Comparison of ENCODE assay signal across 17 cellular contexts in the genomic region with DNA sequence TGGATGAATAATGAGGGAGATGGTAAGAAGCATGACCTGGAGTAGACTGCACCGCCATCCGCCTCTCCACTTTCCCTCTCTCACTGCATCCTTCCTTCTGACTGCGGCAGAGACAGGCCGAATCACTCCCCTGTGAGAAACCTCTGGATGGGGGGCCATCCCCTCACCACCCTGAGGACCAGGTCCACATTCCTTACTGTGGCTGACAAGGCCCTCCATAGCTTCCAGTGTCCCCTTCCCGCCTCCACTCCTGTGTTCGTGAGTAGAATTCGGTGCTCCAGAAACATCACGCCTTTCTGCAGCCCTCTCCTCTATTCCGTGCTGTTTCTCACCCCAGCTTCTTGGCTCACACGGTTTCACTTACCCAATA. TPM values are rescaled to one million over a fixed set of nuclear protein-coding genes. Genes with fewer than 3 reads are reported as not detected.
DNase-seq lines count a peak whose midpoint lies in the region; ATAC-seq and TF ChIP-seq lines count a peak whose summit lies in the region.
"Had no signal": no experiment of that assay in that cellular context is flagged by ENCODE, and none has a peak within 500 bp of the region (broad histone marks: within the 10 kb centered on the region; RNA-seq: fewer than 3 reads in every experiment).

No MANE protein-coding gene starts in this region.

- no peak overlapping the region for H2BK15ac ChIP-seq in neuronal stem cell (ENCODE audit: low read length)

- H3K4me3 Mint-ChIP-seq in natural killer cell = no peak overlapping the region
- no peak overlapping the region for H3K4me3 Mint-ChIP-seq in natural killer cell treated with Interleukin-12 subunit alpha and Interleukin-12 subunit beta and Interleukin-15 and Interleukin-18, amount 100 ng/mL, for 72 hours

- no peaks in the 10 kb centered on the region for H3K27me3 ChIP-seq in Panc1 (ENCODE audit: control insufficient read depth, insufficient read depth, low read length)
- H3K27me3 ChIP-seq in mucosa of rectum (ENCODE audit: control insufficient read depth in 2 of 2, insufficient read depth in 2 of 2, low read length in 2 of 2) = no peaks in the 10 kb centered on the region
- peaks cover 25 to 57% (median 28%) of the 10 kb centered on the region in 3 experiments for H3K27me3 ChIP-seq in neuronal stem cell (ENCODE audit: control insufficient read depth in 3 of 3, insufficient read depth in 3 of 3, low read depth in 1 of 3, low read length in 3 of 3)

- H4K8ac ChIP-seq in neuronal stem cell (ENCODE audit: low read depth, low read length) = no peak overlapping the region

- H3K27ac ChIP-seq in Panc1 (ENCODE audit: low read length) (no peak overlapping the region), mucosa of rectum (ENCODE audit: low read depth in 2 of 2, low read length in 2 of 2) (peak overlapping the region in 1 of 2 donors; percentile 31), neuronal stem cell (replicated peaks; ENCODE audit: low read length) (no peak overlapping the region)
- H3K27ac ChIP-seq: GM23248, HL-60 had no signal

- in situ Hi-C loops in Panc1 (cut with HindIII; ENCODE audit: low pct_unique_long_range_greater_than_20kb, low sequenced_read_pairs) = no loop called here

- H3K27ac Mint-ChIP-seq in natural killer cell = no peak overlapping the region
- H3K27ac Mint-ChIP-seq in natural killer cell treated with Interleukin-12 subunit alpha and Interleukin-12 subunit beta and Interleukin-15 and Interleukin-18, amount 100 ng/mL, for 72 hours = no peak overlapping the region
- H3K27ac Mint-ChIP-seq: CD4-positive, CD25-positive, alpha-beta regulatory T cell had no signal

- no peak overlapping the region for H2AFZ ChIP-seq in neuronal stem cell (ENCODE audit: low read length)
- H2AFZ ChIP-seq: GM23248 had no signal

- H3K27me3 Mint-ChIP-seq in natural killer cell (ENCODE audit: low read depth in 2 of 2) = no peaks in the 10 kb centered on the region
- peaks cover 0 to under 1% of the 10 kb centered on the region in 2 donors for H3K27me3 Mint-ChIP-seq in natural killer cell treated with Interleukin-12 subunit alpha and Interleukin-12 subunit beta and Interleukin-15 and Interleukin-18, amount 100 ng/mL, for 72 hours
- H3K27me3 Mint-ChIP-seq: IgD-negative memory B cell had no signal

- H3K14ac ChIP-seq in neuronal stem cell (ENCODE audit: low read length) = no peak overlapping the region

- H3K4me1 Mint-ChIP-seq in natural killer cell = peaks cover 5 to 24% of the 10 kb centered on the region in 2 donors
- H3K4me1 Mint-ChIP-seq in natural killer cell treated with Interleukin-12 subunit alpha and Interleukin-12 subunit beta and Interleukin-15 and Interleukin-18, amount 100 ng/mL, for 72 hours (ENCODE audit: low read depth in 2 of 2) = peaks cover 6 to 11% of the 10 kb centered on the region in 2 donors

- no peak overlapping the region for H3K18ac ChIP-seq in neuronal stem cell (ENCODE audit: low read length)

- no peak overlapping the region for H3K4me2 ChIP-seq in neuronal stem cell (ENCODE audit: insufficient read depth, low read length, poor library complexity, severe bottlenecking)

- no peak overlapping the region for H2BK5ac ChIP-seq in neuronal stem cell (ENCODE audit: low read length)

- H4K91ac ChIP-seq in neuronal stem cell (ENCODE audit: low read depth, low read length, poor library complexity) = no peak overlapping the region

- DNase-seq in natural killer cell (peak; percentile 9), Panc1 (ENCODE audit: low read depth, low spot score) (no peak), neuronal stem cell (ENCODE audit: low spot score) (no peak)
- no peak for DNase-seq in natural killer cell treated with Interleukin-12 subunit alpha and Interleukin-12 subunit beta and Interleukin-15 and Interleukin-18, amount 100 ng/mL, for 72 hours (ENCODE audit: low spot score)
- DNase-seq: ACHN; BE2C; C1 segment of cervical spinal cord; CD4-positive, CD25-positive, alpha-beta regulatory T cell; DMS153; DMS79; GDM1; GM23248 had no signal

- H3K4ac ChIP-seq in neuronal stem cell (ENCODE audit: low read length) = no peak overlapping the region

- TF ChIP-seq CTCF in natural killer cell (IDR thresholded peaks at IDR 0.05) = no peak
- TF ChIP-seq CTCF in Panc1 (IDR thresholded peaks at IDR 0.05) = no peak

- no peaks in the 10 kb centered on the region for H3K36me3 Mint-ChIP-seq in natural killer cell
- no peaks in the 10 kb centered on the region for H3K36me3 Mint-ChIP-seq in natural killer cell treated with Interleukin-12 subunit alpha and Interleukin-12 subunit beta and Interleukin-15 and Interleukin-18, amount 100 ng/mL, for 72 hours
- H3K36me3 Mint-ChIP-seq: CD4-positive, CD25-positive, alpha-beta regulatory T cell; IgD-negative memory B cell had no signal

- H2BK120ac ChIP-seq in neuronal stem cell (ENCODE audit: low read depth, low read length) = no peak overlapping the region

- no peak overlapping the region for H2AK5ac ChIP-seq in neuronal stem cell (ENCODE audit: low read depth, low read length)

- TSS peak; percentile 43 for BruUV-seq in Panc1 (replicated peaks; lab: Mats Ljungman, UMichigan)

- H2BK12ac ChIP-seq in neuronal stem cell (ENCODE audit: low read length) = no peak overlapping the region

- H3K4me1 ChIP-seq in Panc1 (ENCODE audit: control insufficient read depth, insufficient read depth, low read length) (peaks cover 12% of the 10 kb centered on the region), mucosa of rectum (ENCODE audit: control insufficient read depth in 2 of 2, insufficient read depth in 2 of 2, low read length in 2 of 2) (peaks cover 29 to 62% of the 10 kb centered on the region in 2 donors), neuronal stem cell (ENCODE audit: control insufficient read depth in 2 of 2, insufficient read depth in 1 of 2, low read depth in 1 of 2, low read length in 2 of 2) (peaks cover 2 to 4% of the 10 kb centered on the region in 2 donors)
- H3K4me1 ChIP-seq: BE2C had no signal

- H3K23ac ChIP-seq in neuronal stem cell (ENCODE audit: low read depth, low read length, poor library complexity) = no peak overlapping the region

- WGBS in neuronal stem cell (ENCODE audit: extremely low coverage in 2 of 2, insufficient read length in 2 of 2, insufficient replicate concordance in 1 of 2), 2 donors = no CpG with 5 or more reads among the region's 10 CpGs

- ATAC-seq in natural killer cell = no peak
- no peak for ATAC-seq in natural killer cell treated with Interleukin-12 subunit alpha and Interleukin-12 subunit beta and Interleukin-15 and Interleukin-18, amount 100 ng/mL, for 72 hours
- no peak for ATAC-seq in Panc1
- ATAC-seq in HG02885 (IDR thresholded peaks at IDR 0.05; ENCODE audit: poor library complexity, unreplicated experiment) = no peak

- intact Hi-C loops in natural killer cell (cut with micrococcal nuclease) = loop anchor here (5.0 kb wide), 1 partner anchor 428 kb away; no protein-coding TSS in a partner anchor
- intact Hi-C loops in Panc1 (cut with micrococcal nuclease; ENCODE audit: unreplicated experiment) = no loop called here

- no peaks in the 10 kb centered on the region for H3K79me1 ChIP-seq in neuronal stem cell (ENCODE audit: low read depth, low read length)

- POLR2A ChIA-PET in Panc1 (lab: Charles Lee) = no interaction called here

- CTCF ChIA-PET in Panc1 (lab: Charles Lee) = no interaction called here

- H3K9me3 Mint-ChIP-seq in natural killer cell = no peaks in the 10 kb centered on the region
- H3K9me3 Mint-ChIP-seq in natural killer cell treated with Interleukin-12 subunit alpha and Interleukin-12 subunit beta and Interleukin-15 and Interleukin-18, amount 100 ng/mL, for 72 hours = no peaks in the 10 kb centered on the region
- H3K9me3 Mint-ChIP-seq: IgD-negative memory B cell had no signal

- H3K9me3 ChIP-seq in Panc1 (ENCODE audit: control insufficient read depth, insufficient read depth, low read depth, low read length) (no peaks in the 10 kb centered on the region), mucosa of rectum (ENCODE audit: control insufficient read depth in 2 of 2, low read length in 2 of 2) (no peaks in the 10 kb centered on the region), neuronal stem cell (replicated peaks in 1 of 2; ENCODE audit: control insufficient read depth in 2 of 2, insufficient read depth in 1 of 2, low read depth in 1 of 2, low read length in 2 of 2) (peaks cover 8 to 18% of the 10 kb centered on the region in 2 donors)
- H3K9me3 ChIP-seq: BE2C, HAP-1 had no signal

- no peak overlapping the region for H3K9ac ChIP-seq in mucosa of rectum (ENCODE audit: low read depth in 1 of 2, low read length in 2 of 2)
- no peak overlapping the region for H3K9ac ChIP-seq in neuronal stem cell (ENCODE audit: low read depth, low read length, poor library complexity)
- H3K9ac ChIP-seq: GM23248 had no signal

- no peak overlapping the region for H3K4me3 ChIP-seq in Panc1 (ENCODE audit: low read depth in 2 of 2, low read length in 2 of 2)
- peak overlapping the region; percentile 13 to 41 for H3K4me3 ChIP-seq in mucosa of rectum (ENCODE audit: low read length in 2 of 2)
- H3K4me3 ChIP-seq in neuronal stem cell (ENCODE audit: low read length in 2 of 2) = no peak overlapping the region
- H3K4me3 ChIP-seq: GM23248, HAP-1 had no signal

- H3K36me3 ChIP-seq in Panc1 (ENCODE audit: control insufficient read depth, insufficient read depth, low read length) (no peaks in the 10 kb centered on the region), mucosa of rectum (ENCODE audit: control insufficient read depth in 2 of 2, insufficient read depth in 2 of 2, low read length in 2 of 2) (peaks cover 11 to 17% of the 10 kb centered on the region in 2 donors), neuronal stem cell (replicated peaks in 1 of 2; ENCODE audit: control insufficient read depth in 2 of 2, insufficient read depth in 2 of 2, low read length in 2 of 2) (no peaks in the 10 kb centered on the region)
- H3K36me3 ChIP-seq: BE2C had no signal

RNA-seq across cellular contexts. Expression of a gene that starts 2.8 kb away (rescaled TPM):
- total RNA-seq in natural killer cell (1 to 10 TPM; 2.2 to 2.3 (median 2.2) TPM), Panc1 (2021; ENCODE audit: unreplicated experiment) (6.3 TPM)
- 1 to 10 TPM; 1.4 to 1.5 TPM for total RNA-seq in natural killer cell treated with Interleukin-12 subunit alpha and Interleukin-12 subunit beta and Interleukin-15 and Interleukin-18, amount 100 ng/mL, for 72 hours
- polyA plus RNA-seq in Panc1 (2012; ENCODE audit: insufficient read length) = 6.6 TPM
- polyA plus RNA-seq in neuronal stem cell (2013, experiment 1 of 2) = 2.0 TPM
- polyA plus RNA-seq in neuronal stem cell (2013, experiment 2 of 2) = 1.6 TPM

RNA-seq across cellular contexts. Expression of a gene that starts 23.5 kb away (rescaled TPM):
- total RNA-seq in natural killer cell (10 to 100 TPM; 32.3 to 44.1 (median 37.5) TPM), Panc1 (2021; ENCODE audit: unreplicated experiment) (122 TPM)
- total RNA-seq in natural killer cell treated with Interleukin-12 subunit alpha and Interleukin-12 subunit beta and Interleukin-15 and Interleukin-18, amount 100 ng/mL, for 72 hours = 10 to 100 TPM; 78.1 to 82.8 TPM
- polyA plus RNA-seq in Panc1 (2012; ENCODE audit: insufficient read length) = 133 TPM
- polyA plus RNA-seq in neuronal stem cell (2013, experiment 1 of 2) = 75.1 TPM
- polyA plus RNA-seq in neuronal stem cell (2013, experiment 2 of 2) = 77.2 TPM

Comparison
In these comparisons a context has a peak if more than half of its experiments do, and no peak if none do; other contexts are left out.
1. H3K4me3 ChIP-seq: peak in mucosa of rectum (2 of 2); none in Panc1 (0 of 2) and neuronal stem cell (0 of 2).